In genomic region chr19:38224014-38224862, GRCh38 we compare ENCODE assay signal across 8 cellular contexts. TPM values are rescaled to one million over a fixed set of nuclear protein-coding genes. Genes with fewer than 3 reads are reported as not detected.
A peak's percentile ranks its signal among the peaks of the same experiment; 100 is the strongest.
DNase-seq lines count a peak whose midpoint lies in the region; ATAC-seq and TF ChIP-seq lines count a peak whose summit lies in the region.

Gene DPF1, minus strand, starts transcription at chr19:38224222. Its CDS starts 80 bp downstream, at chr19:38224142.

- peak within 1 kb of the TSS; percentile 81 for H3K4me3 ChIP-seq in ACC112 (ENCODE audit: low read depth, low read length)
- H3K4me3 ChIP-seq in endocrine pancreas (ENCODE audit: control insufficient read depth, insufficient read depth, low read length) = no peak within 1 kb of the TSS
- H3K4me3 ChIP-seq in mucosa of descending colon = no peak within 1 kb of the TSS
- H3K4me3 ChIP-seq in subcutaneous abdominal adipose tissue (ENCODE audit: low read depth in 1 of 5, low read length in 5 of 5) = peak within 1 kb of the TSS in 4 of 5 donors; percentile 30 to 57 (median 42)

- CTCF ChIA-PET in activated CD4-positive, alpha-beta memory T cell treated with anti-CD3 and anti-CD28 coated beads, Interleukin-2, amount 10 ng/mL, durations not matched to agents 7 days and 5 days (lab: Charles Lee) = interaction anchor here (0.7 to 1.9 kb wide), 4 partner anchors 109 to 325 kb away, joined by 3 to 13 read pairs (median 4); no protein-coding TSS in a partner anchor

- no peak within 1 kb of the TSS for H3K27ac Mint-ChIP-seq in activated CD4-positive, alpha-beta memory T cell treated with anti-CD3 and anti-CD28 coated beads, Interleukin-2, amount 10 ng/mL, durations not matched to agents 7 days and 5 days

- ATAC-seq in HG03103 (IDR thresholded peaks at IDR 0.05; ENCODE audit: low read depth, unreplicated experiment) = peak; percentile 70
- ATAC-seq in mucosa of descending colon = peak; percentile 69

- H2AFZ ChIP-seq in ACC112 (ENCODE audit: low read length, unreplicated experiment) = peak within 1 kb of the TSS; percentile 75

- intact Hi-C loops in mucosa of descending colon (cut with DNase I, micrococcal nuclease) = no loop called here

- POLR2A ChIA-PET in activated CD4-positive, alpha-beta memory T cell treated with anti-CD3 and anti-CD28 coated beads, Interleukin-2, amount 10 ng/mL, durations not matched to agents 7 days and 5 days (lab: Charles Lee) = no interaction called here

- H3K9ac ChIP-seq in endocrine pancreas (ENCODE audit: control insufficient read depth, insufficient read depth, low read length) (peak within 1 kb of the TSS; percentile 56), subcutaneous abdominal adipose tissue (ENCODE audit: low read length in 5 of 5) (peak within 1 kb of the TSS in 1 of 5 donors; percentile 23)

- peaks cover 60% of the 10 kb centered on the region for H3K27me3 Mint-ChIP-seq in activated CD4-positive, alpha-beta memory T cell treated with anti-CD3 and anti-CD28 coated beads, Interleukin-2, amount 10 ng/mL, durations not matched to agents 7 days and 5 days

- H3K36me3 Mint-ChIP-seq in activated CD4-positive, alpha-beta memory T cell treated with anti-CD3 and anti-CD28 coated beads, Interleukin-2, amount 10 ng/mL, durations not matched to agents 7 days and 5 days (ENCODE audit: low read depth) = peaks cover 7% of the 10 kb centered on the region

- in situ Hi-C loops in GM13977 (cut with MboI; ENCODE audit: low pct_unique_long_range_greater_than_20kb, low sequenced_read_pairs, unreplicated experiment) = no loop called here

- H3K27ac ChIP-seq in ACC112 (ENCODE audit: low read depth, low read length) (no peak within 1 kb of the TSS), subcutaneous abdominal adipose tissue (ENCODE audit: low read depth, low read length) (no peak within 1 kb of the TSS)

- H3K36me3 ChIP-seq in ACC112 (ENCODE audit: insufficient read depth, low read length) (no peaks in the 10 kb centered on the region), endocrine pancreas (ENCODE audit: control insufficient read depth, insufficient read depth, low read length) (no peaks in the 10 kb centered on the region), mucosa of descending colon (ENCODE audit: low read depth) (no peaks in the 10 kb centered on the region), subcutaneous abdominal adipose tissue (ENCODE audit: control insufficient read depth in 5 of 5, insufficient read depth in 5 of 5, low read length in 5 of 5) (no peaks in the 10 kb centered on the region)

- H3K4me1 Mint-ChIP-seq in activated CD4-positive, alpha-beta memory T cell treated with anti-CD3 and anti-CD28 coated beads, Interleukin-2, amount 10 ng/mL, durations not matched to agents 7 days and 5 days = peaks cover 19% of the 10 kb centered on the region

- H3K27me3 ChIP-seq in ACC112 (ENCODE audit: insufficient read depth, low read length) (no peaks in the 10 kb centered on the region), endocrine pancreas (ENCODE audit: control insufficient read depth, insufficient read depth, low read length) (peaks cover 3% of the 10 kb centered on the region), subcutaneous abdominal adipose tissue (ENCODE audit: control insufficient read depth in 5 of 5, insufficient read depth in 4 of 5, low read length in 5 of 5) (peaks cover 42 to 68% (median 58%) of the 10 kb centered on the region in 5 donors)

- H3K9me3 ChIP-seq in endocrine pancreas (ENCODE audit: control insufficient read depth, low read length) = no peaks in the 10 kb centered on the region
- H3K9me3 ChIP-seq in mucosa of descending colon = no peaks in the 10 kb centered on the region
- no peaks in the 10 kb centered on the region for H3K9me3 ChIP-seq in subcutaneous abdominal adipose tissue (ENCODE audit: control insufficient read depth in 5 of 5, low read length in 5 of 5)

- peak; percentile 35 for TF ChIP-seq CTCF in GM13977 (IDR thresholded peaks at IDR 0.05; ENCODE audit: extremely low read depth, insufficient read depth, missing control alignments)
- TF ChIP-seq CTCF in mucosa of descending colon (IDR thresholded peaks at IDR 0.05) = no peak

- no peaks in the 10 kb centered on the region for H3K9me3 Mint-ChIP-seq in activated CD4-positive, alpha-beta memory T cell treated with anti-CD3 and anti-CD28 coated beads, Interleukin-2, amount 10 ng/mL, durations not matched to agents 7 days and 5 days

- peak within 1 kb of the TSS; percentile 64 for H3K4me3 Mint-ChIP-seq in activated CD4-positive, alpha-beta memory T cell treated with anti-CD3 and anti-CD28 coated beads, Interleukin-2, amount 10 ng/mL, durations not matched to agents 7 days and 5 days

- H3K4me1 ChIP-seq in ACC112 (ENCODE audit: control insufficient read depth, insufficient read depth, low read length, unreplicated experiment) (peaks cover 7% of the 10 kb centered on the region), endocrine pancreas (ENCODE audit: control insufficient read depth, insufficient read depth, low read length) (no peaks in the 10 kb centered on the region), mucosa of descending colon (ENCODE audit: low read depth) (peaks cover 19% of the 10 kb centered on the region), subcutaneous abdominal adipose tissue (ENCODE audit: control insufficient read depth in 5 of 5, insufficient read depth in 5 of 5, low read length in 5 of 5) (peaks cover 0 to 21% (median 16%) of the 10 kb centered on the region in 5 donors)

- H3K79me2 ChIP-seq in ACC112 (ENCODE audit: control insufficient read depth, insufficient read depth, low read length, unreplicated experiment) = no peaks in the 10 kb centered on the region

- DNase-seq in GM13977 (ENCODE audit: low spot score) (peak; percentile 98), NCI-H526 (lab: John Stamatoyannopoulos, UW) (peak; percentile 72 to 94), mucosa of descending colon (peak in 1 of 3 donors; percentile 59)
- peak; percentile 52 for DNase-seq in activated CD4-positive, alpha-beta memory T cell treated with anti-CD3 and anti-CD28 coated beads, Interleukin-2, amount 10 ng/mL, durations not matched to agents 7 days and 5 days

RNA-seq across cellular contexts. Expression of gene DPF1, which starts in this region (rescaled TPM):
- under 1 TPM; 0.40 to 0.55 TPM for total RNA-seq in activated CD4-positive, alpha-beta memory T cell treated with anti-CD3 and anti-CD28 coated beads, Interleukin-2, amount 10 ng/mL, durations not matched to agents 7 days and 5 days
- total RNA-seq in mucosa of descending colon = under 1 TPM in 1 of 3 donors, not detected in 2; 0.22 TPM

Comparison
In these comparisons a context has a peak if more than half of its experiments do, and no peak if none do; other contexts are left out.
1. Peak in DNase-seq in activated CD4-positive, alpha-beta memory T cell treated with anti-CD3 and anti-CD28 coated beads, Interleukin-2, amount 10 ng/mL, durations not matched to agents 7 days and 5 days; RNA of the gene not detected or under 1 TPM.
2. Peak in ATAC-seq in mucosa of descending colon; RNA of the gene not detected or under 1 TPM.
3. H3K4me3 ChIP-seq: peak in ACC112 (single experiment) and subcutaneous abdominal adipose tissue (4 of 5); none in endocrine pancreas (single experiment) and mucosa of descending colon (single experiment).